12 cellular contexts compared by ENCODE assay signal in genomic region chr4:168877407-168877778, GRCh38.
DNase-seq lines count a peak whose midpoint lies in the region; ATAC-seq and TF ChIP-seq lines count a peak whose summit lies in the region.
"Had no signal": no experiment of that assay in that cellular context is flagged by ENCODE, and none has a peak within 500 bp of the region (broad histone marks: within the 10 kb centered on the region; RNA-seq: fewer than 3 reads in every experiment).

No MANE protein-coding gene starts in this region.

- H4K20me1 ChIP-seq in BLaER1 (no peaks in the 10 kb centered on the region), fibroblast of lung (ENCODE audit: control insufficient read depth, extremely low read depth, insufficient read depth, low read length) (no peaks in the 10 kb centered on the region)

- peak overlapping the region; percentile 56 for H2AFZ ChIP-seq in fibroblast of lung (ENCODE audit: low read length)
- H2AFZ ChIP-seq: parathyroid adenoma had no signal

- no peak for TF ChIP-seq CTCF in Peyer's patch (IDR thresholded peaks at IDR 0.05)
- TF ChIP-seq CTCF in fibroblast of lung (conservative IDR thresholded peaks at IDR 0.05 in 1 of 2, IDR thresholded peaks at IDR 0.05 in 1 of 2; ENCODE audit: low read depth in 1 of 2, low read length in 2 of 2) = no peak
- no peak for TF ChIP-seq CTCF in omental fat pad (IDR thresholded peaks at IDR 0.05)

- H3K9me3 ChIP-seq in BLaER1 = peaks cover 17% of the 10 kb centered on the region
- no peaks in the 10 kb centered on the region for H3K9me3 ChIP-seq in Peyer's patch
- H3K9me3 ChIP-seq in fibroblast of lung (ENCODE audit: control insufficient read depth, insufficient read depth, low read depth, low read length) = no peaks in the 10 kb centered on the region

- peaks cover 31% of the 10 kb centered on the region for H3K79me2 ChIP-seq in fibroblast of lung (ENCODE audit: control insufficient read depth, insufficient read depth, low read length)

- H3K27ac ChIP-seq in BLaER1 (no peak overlapping the region), Peyer's patch (peak overlapping the region; percentile 40 to 69 (median 56)), fibroblast of lung (ENCODE audit: insufficient read depth, low read length) (peak overlapping the region; percentile 76)
- H3K27ac ChIP-seq: parathyroid adenoma had no signal

- H3K36me3 ChIP-seq in BLaER1 = no peaks in the 10 kb centered on the region
- peaks cover 0 to 2% (median 0%) of the 10 kb centered on the region in 3 donors for H3K36me3 ChIP-seq in Peyer's patch
- peaks cover 7% of the 10 kb centered on the region for H3K36me3 ChIP-seq in fibroblast of lung (ENCODE audit: control insufficient read depth, insufficient read depth, low read length)

- ATAC-seq in omental fat pad (ENCODE audit: low FRiP score) (peak; percentile 59), GM21390 (IDR thresholded peaks at IDR 0.05; ENCODE audit: unreplicated experiment) (no peak)

- peak overlapping the region; percentile 61 for H3K4me3 ChIP-seq in BLaER1
- H3K4me3 ChIP-seq in Peyer's patch = peak overlapping the region in 3 of 4 donors; percentile 42 to 58 (median 54)
- peak overlapping the region; percentile 11 to 40 (median 38) for H3K4me3 ChIP-seq in fibroblast of lung (replicated peaks in 1 of 4; ENCODE audit: control extremely low read depth in 1 of 4, insufficient read depth in 1 of 4, low read depth in 3 of 4, low read length in 4 of 4)

- H3K4me2 ChIP-seq in BLaER1 (peak overlapping the region; percentile 65), fibroblast of lung (ENCODE audit: extremely low read depth, insufficient read depth, low read length) (peak overlapping the region; percentile 92)

- H3K27me3 ChIP-seq in BLaER1 (peaks cover 47% of the 10 kb centered on the region), Peyer's patch (no peaks in the 10 kb centered on the region), fibroblast of lung (ENCODE audit: control insufficient read depth, insufficient read depth, low read length) (no peaks in the 10 kb centered on the region)

- H3K9ac ChIP-seq in BLaER1 (no peak overlapping the region), fibroblast of lung (ENCODE audit: insufficient read depth, low read length) (peak overlapping the region; percentile 68)
- H3K9ac ChIP-seq: parathyroid adenoma had no signal

- H3K4me1 ChIP-seq in BLaER1 (no peaks in the 10 kb centered on the region), Peyer's patch (peaks cover 0 to 31% (median 2%) of the 10 kb centered on the region in 4 donors), fibroblast of lung (ENCODE audit: control insufficient read depth, extremely low read depth, insufficient read depth, low read length) (peaks cover 19% of the 10 kb centered on the region)
- H3K4me1 ChIP-seq: parathyroid adenoma had no signal

- TF ChIP-seq POLR2A in Peyer's patch (IDR thresholded peaks at IDR 0.05) = no peak

- DNase-seq in Peyer's patch = no peak
- DNase-seq in fibroblast of lung (ENCODE audit: low read depth in 2 of 2) = peak in 1 of 2 donors; percentile 58
- no peak for DNase-seq in omental fat pad (ENCODE audit: low spot score)
- no peak for DNase-seq in NCI-H187 (lab: John Stamatoyannopoulos, UW)
- DNase-seq in stimulated activated CD8-positive, alpha-beta memory T cell treated with anti-CD3 and anti-CD28 coated beads, Interleukin-4, amount 100 ng/mL, for 48 hours = no peak
- no peak for DNase-seq in Kasumi-1 (lab: John Stamatoyannopoulos, UW)
- DNase-seq: GOT3, MM.1S, T-helper 9 cell had no signal
